ENCODE assay signal across 1 cellular context in genomic region chr11:65117206-65118096, GRCh38.
TF ChIP-seq lines count a peak whose summit lies in the region.

TSS of gene ZNHIT2 (minus strand) at chr11:65117701. CDS start at chr11:65117653, 48 bp downstream.

TF ChIP-seq in HepG2, 621 proteins besides CTCF, POLR2A, EP300 and RAD21 (continued from another document):
- TF ChIP-seq ZNF362 (CRISPR knock-in tag; IDR thresholded peaks at IDR 0.05; ENCODE audit: borderline replicate concordance), result peak; percentile 73; the same call in 1 of the 2 replicates
- TF ChIP-seq ZNF432 (CRISPR knock-in tag; IDR thresholded peaks at IDR 0.05; ENCODE audit: borderline replicate concordance), result no peak
- no peak for TF ChIP-seq PBX2 (CRISPR knock-in tag; IDR thresholded peaks at IDR 0.05)
- no peak for TF ChIP-seq ZNF570 (CRISPR knock-in tag; IDR thresholded peaks at IDR 0.05; ENCODE audit: borderline replicate concordance)
- TF ChIP-seq, protein P1, sequence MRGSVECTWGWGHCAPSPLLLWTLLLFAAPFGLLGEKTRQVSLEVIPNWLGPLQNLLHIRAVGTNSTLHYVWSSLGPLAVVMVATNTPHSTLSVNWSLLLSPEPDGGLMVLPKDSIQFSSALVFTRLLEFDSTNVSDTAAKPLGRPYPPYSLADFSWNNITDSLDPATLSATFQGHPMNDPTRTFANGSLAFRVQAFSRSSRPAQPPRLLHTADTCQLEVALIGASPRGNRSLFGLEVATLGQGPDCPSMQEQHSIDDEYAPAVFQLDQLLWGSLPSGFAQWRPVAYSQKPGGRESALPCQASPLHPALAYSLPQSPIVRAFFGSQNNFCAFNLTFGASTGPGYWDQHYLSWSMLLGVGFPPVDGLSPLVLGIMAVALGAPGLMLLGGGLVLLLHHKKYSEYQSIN (CRISPR knock-in tag; IDR thresholded peaks at IDR 0.05; ENCODE audit: borderline replicate concordance), result no peak
- TF ChIP-seq MIER3 (CRISPR knock-in tag; IDR thresholded peaks at IDR 0.05; ENCODE audit: borderline replicate concordance), result peak; percentile 78; the same call in 1 of the 2 replicates
- TF ChIP-seq ZNF841 (CRISPR knock-in tag; IDR thresholded peaks at IDR 0.05; ENCODE audit: borderline replicate concordance), result no peak
- no peak; the same call in 1 of the 2 replicates for TF ChIP-seq ATF7-NPFF (CRISPR knock-in tag; IDR thresholded peaks at IDR 0.05; ENCODE audit: low read depth)
- TF ChIP-seq, protein P2, sequence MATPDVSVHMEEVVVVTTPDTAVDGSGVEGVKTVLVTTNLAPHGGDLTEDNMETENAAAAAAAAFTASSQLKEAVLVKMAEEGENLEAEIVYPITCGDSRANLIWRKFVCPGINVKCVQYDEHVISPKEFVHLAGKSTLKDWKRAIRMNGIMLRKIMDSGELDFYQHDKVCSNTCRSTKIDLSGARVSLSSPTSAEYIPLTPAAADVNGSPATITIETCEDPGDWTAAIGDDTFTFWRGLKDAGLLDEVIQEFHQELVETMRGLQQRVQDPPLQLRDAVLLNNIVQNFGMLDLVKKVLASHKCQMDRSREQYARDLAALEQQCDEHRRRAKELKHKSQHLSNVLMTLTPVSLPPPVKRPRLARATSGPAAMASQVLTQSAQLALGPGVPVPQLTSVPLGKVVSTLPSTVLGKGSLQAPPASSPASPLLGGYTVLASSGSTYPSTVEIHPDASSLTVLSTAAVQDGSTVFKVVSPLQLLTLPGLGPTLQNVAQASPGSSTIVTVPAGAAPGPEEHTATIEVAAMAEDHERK (CRISPR knock-in tag; IDR thresholded peaks at IDR 0.05; ENCODE audit: low read depth), result peak; percentile 60; the same call in 1 of the 2 replicates
- TF ChIP-seq, protein P3, sequence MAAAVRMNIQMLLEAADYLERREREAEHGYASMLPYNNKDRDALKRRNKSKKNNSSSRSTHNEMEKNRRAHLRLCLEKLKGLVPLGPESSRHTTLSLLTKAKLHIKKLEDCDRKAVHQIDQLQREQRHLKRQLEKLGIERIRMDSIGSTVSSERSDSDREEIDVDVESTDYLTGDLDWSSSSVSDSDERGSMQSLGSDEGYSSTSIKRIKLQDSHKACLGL (CRISPR knock-in tag; IDR thresholded peaks at IDR 0.05), result 0 out of 2 replicates have a peak, but pooled peaks have one; percentile 71
- no peak; the same call in 1 of the 2 replicates for TF ChIP-seq HMG20B (CRISPR knock-in tag; conservative IDR thresholded peaks at IDR 0.05)
- TF ChIP-seq POLR2AphosphoS2 (IDR thresholded peaks at IDR 0.05; ENCODE audit: low read depth, low read length), result peak; percentile 97
- TF ChIP-seq, protein P4, sequence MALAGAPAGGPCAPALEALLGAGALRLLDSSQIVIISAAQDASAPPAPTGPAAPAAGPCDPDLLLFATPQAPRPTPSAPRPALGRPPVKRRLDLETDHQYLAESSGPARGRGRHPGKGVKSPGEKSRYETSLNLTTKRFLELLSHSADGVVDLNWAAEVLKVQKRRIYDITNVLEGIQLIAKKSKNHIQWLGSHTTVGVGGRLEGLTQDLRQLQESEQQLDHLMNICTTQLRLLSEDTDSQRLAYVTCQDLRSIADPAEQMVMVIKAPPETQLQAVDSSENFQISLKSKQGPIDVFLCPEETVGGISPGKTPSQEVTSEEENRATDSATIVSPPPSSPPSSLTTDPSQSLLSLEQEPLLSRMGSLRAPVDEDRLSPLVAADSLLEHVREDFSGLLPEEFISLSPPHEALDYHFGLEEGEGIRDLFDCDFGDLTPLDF (CRISPR knock-in tag; IDR thresholded peaks at IDR 0.05), result peak; percentile 64; the same call in 1 of the 2 replicates
- no peak; the same call in none of the 2 replicates for TF ChIP-seq ZNF724P (CRISPR knock-in tag; IDR thresholded peaks at IDR 0.05; ENCODE audit: borderline replicate concordance)
- TF ChIP-seq ZMYM2 (CRISPR knock-in tag; IDR thresholded peaks at IDR 0.05), result no peak
- no peak; the same call in 1 of the 2 replicates for TF ChIP-seq ZNF660 (CRISPR knock-in tag; IDR thresholded peaks at IDR 0.05; ENCODE audit: borderline replicate concordance, low read depth)
- TF ChIP-seq, protein P5, sequence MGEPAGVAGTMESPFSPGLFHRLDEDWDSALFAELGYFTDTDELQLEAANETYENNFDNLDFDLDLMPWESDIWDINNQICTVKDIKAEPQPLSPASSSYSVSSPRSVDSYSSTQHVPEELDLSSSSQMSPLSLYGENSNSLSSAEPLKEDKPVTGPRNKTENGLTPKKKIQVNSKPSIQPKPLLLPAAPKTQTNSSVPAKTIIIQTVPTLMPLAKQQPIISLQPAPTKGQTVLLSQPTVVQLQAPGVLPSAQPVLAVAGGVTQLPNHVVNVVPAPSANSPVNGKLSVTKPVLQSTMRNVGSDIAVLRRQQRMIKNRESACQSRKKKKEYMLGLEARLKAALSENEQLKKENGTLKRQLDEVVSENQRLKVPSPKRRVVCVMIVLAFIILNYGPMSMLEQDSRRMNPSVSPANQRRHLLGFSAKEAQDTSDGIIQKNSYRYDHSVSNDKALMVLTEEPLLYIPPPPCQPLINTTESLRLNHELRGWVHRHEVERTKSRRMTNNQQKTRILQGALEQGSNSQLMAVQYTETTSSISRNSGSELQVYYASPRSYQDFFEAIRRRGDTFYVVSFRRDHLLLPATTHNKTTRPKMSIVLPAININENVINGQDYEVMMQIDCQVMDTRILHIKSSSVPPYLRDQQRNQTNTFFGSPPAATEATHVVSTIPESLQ (CRISPR knock-in tag; conservative IDR thresholded peaks at IDR 0.05), result no peak
- no peak for TF ChIP-seq JUNB (CRISPR knock-in tag; IDR thresholded peaks at IDR 0.05; ENCODE audit: borderline replicate concordance)
- TF ChIP-seq BCL3 (CRISPR knock-in tag; IDR thresholded peaks at IDR 0.05), result peak; percentile 39; the same call in 1 of the 2 replicates
- TF ChIP-seq, protein P6, sequence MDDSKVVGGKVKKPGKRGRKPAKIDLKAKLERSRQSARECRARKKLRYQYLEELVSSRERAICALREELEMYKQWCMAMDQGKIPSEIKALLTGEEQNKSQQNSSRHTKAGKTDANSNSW (CRISPR knock-in tag; IDR thresholded peaks at IDR 0.05; ENCODE audit: borderline replicate concordance), result no peak; the same call in 1 of the 2 replicates
- no peak; the same call in 1 of the 2 replicates for TF ChIP-seq JDP2 (CRISPR knock-in tag; IDR thresholded peaks at IDR 0.05; ENCODE audit: borderline replicate concordance)
- TF ChIP-seq ARHGAP35 (CRISPR knock-in tag; IDR thresholded peaks at IDR 0.05; ENCODE audit: borderline replicate concordance), result no peak
- no peak for TF ChIP-seq ZNF367 (CRISPR knock-in tag; IDR thresholded peaks at IDR 0.05; ENCODE audit: borderline replicate concordance)
- TF ChIP-seq BRF2 (CRISPR knock-in tag; IDR thresholded peaks at IDR 0.05), result peak; percentile 81
